In the genomic region with DNA sequence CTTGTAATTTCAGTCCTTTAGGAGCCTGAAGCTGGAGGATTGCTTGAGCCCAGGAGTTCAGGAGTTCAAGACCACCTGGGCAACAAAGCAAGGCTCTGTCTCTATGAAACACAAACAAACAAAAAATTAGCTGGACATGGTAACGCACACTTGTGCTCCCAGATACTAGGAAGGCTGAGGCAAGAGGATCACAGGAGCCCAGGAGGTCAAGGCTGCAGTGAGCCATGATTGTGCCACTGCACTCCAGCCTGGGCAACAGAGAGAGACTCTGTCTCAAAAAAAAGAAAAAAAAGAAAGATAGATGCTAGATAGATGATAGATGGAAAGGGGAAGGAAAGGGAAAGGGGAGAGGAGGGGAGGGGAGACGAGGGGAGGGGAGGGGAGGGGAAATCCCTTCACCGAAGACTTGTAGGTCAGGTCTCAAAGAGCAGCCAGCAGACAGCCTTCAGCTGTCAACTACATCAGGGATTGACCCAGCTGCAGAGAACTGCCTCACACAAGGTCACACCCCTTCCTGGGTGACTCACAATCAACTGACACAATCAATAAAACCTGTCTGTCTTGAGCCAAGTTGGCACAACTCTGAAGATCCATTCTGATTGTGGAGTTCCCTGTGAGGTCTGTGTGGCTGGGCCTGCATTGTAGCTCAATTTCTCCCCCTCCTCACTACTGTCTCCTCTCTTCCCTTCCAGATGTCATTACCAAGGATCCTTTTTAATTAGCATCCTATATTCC, we compare ENCODE assay signal across 12 cellular contexts.
DNase-seq lines count a peak whose midpoint lies in the region; ATAC-seq, FAIRE-seq and TF ChIP-seq lines count a peak whose summit lies in the region.
"Had no signal": no experiment of that assay in that cellular context is flagged by ENCODE, and none has a peak within 500 bp of the region (broad histone marks: within the 10 kb centered on the region; RNA-seq: fewer than 3 reads in every experiment).

No MANE protein-coding gene starts in this region.

- DNase-seq in DND-41 (no peak), NCI-H146 (lab: John Stamatoyannopoulos, UW) (peak; percentile 81), endothelial cell of umbilical vein (ENCODE audit: low read depth, low spot score) (peak; percentile 28), non-pigmented ciliary epithelial cell (ENCODE audit: low read depth) (peak; percentile 9), NCI-H1694 (lab: John Stamatoyannopoulos, UW) (no peak), occipital lobe (lab: John Stamatoyannopoulos, UW) (no peak), hippocampal formation (lab: John Stamatoyannopoulos, UW) (no peak)
- DNase-seq in activated CD4-positive, CD25-positive, alpha-beta regulatory T cell treated with anti-CD3 and anti-CD28 coated beads, Interleukin-2, amount 50 U/mL, for 72 hours, result no peak
- DNase-seq: effector CD4-positive, alpha-beta T cell; T-helper 17 cell; upper lobe of left lung had no signal

- H3K27me3 ChIP-seq in DND-41 (ENCODE audit: insufficient read depth, low read length, poor library complexity) (no peaks in the 10 kb centered on the region), endothelial cell of umbilical vein (ENCODE audit: control insufficient read depth in 2 of 2, insufficient read depth in 2 of 2, low read length in 2 of 2) (no peaks in the 10 kb centered on the region)
- H3K27me3 ChIP-seq: upper lobe of left lung had no signal

- H3K4me3 ChIP-seq in DND-41 (ENCODE audit: low read depth in 1 of 2, low read length in 2 of 2), result no peak overlapping the region
- H3K4me3 ChIP-seq in endothelial cell of umbilical vein (replicated peaks in 1 of 3; ENCODE audit: insufficient read depth in 1 of 3, low read depth in 1 of 3, low read length in 3 of 3), result no peak overlapping the region
- H3K4me3 ChIP-seq: upper lobe of left lung had no signal

- H3K9me3 ChIP-seq in DND-41 (ENCODE audit: insufficient read depth, low read length, severe bottlenecking), result no peaks in the 10 kb centered on the region
- no peaks in the 10 kb centered on the region for H3K9me3 ChIP-seq in endothelial cell of umbilical vein (replicated peaks; ENCODE audit: control insufficient read depth, insufficient read depth, low read length)
- H3K9me3 ChIP-seq: upper lobe of left lung had no signal

- POLR2A ChIA-PET in endothelial cell of umbilical vein (lab: Charles Lee), result no interaction called here

- TF ChIP-seq CTCF in DND-41 (IDR thresholded peaks at IDR 0.05; ENCODE audit: borderline replicate concordance, extremely low read depth, low read length, poor library complexity, severe bottlenecking), result no peak
- no peak for TF ChIP-seq CTCF in endothelial cell of umbilical vein (IDR thresholded peaks at IDR 0.05; ENCODE audit: extremely low read depth in 1 of 2, insufficient read depth in 1 of 2, low read depth in 1 of 2, low read length in 2 of 2)

- TF ChIP-seq POLR2A in endothelial cell of umbilical vein (IDR thresholded peaks at IDR 0.05; ENCODE audit: low read depth, low read length), result no peak

- H4K20me1 ChIP-seq in DND-41 (ENCODE audit: insufficient read depth, low read length) (no peaks in the 10 kb centered on the region), endothelial cell of umbilical vein (replicated peaks; ENCODE audit: control insufficient read depth, extremely low read depth, insufficient read depth, low read length) (no peaks in the 10 kb centered on the region)

- H3K4me1 ChIP-seq in DND-41 (ENCODE audit: insufficient read depth, low read length) (no peaks in the 10 kb centered on the region), endothelial cell of umbilical vein (ENCODE audit: control insufficient read depth, extremely low read depth, insufficient read depth, low read length) (no peaks in the 10 kb centered on the region)
- H3K4me1 ChIP-seq: upper lobe of left lung had no signal

- no TSS peak for BruUV-seq in endothelial cell of umbilical vein (replicated peaks; lab: Mats Ljungman, UMichigan)

- no peak overlapping the region for H3K27ac ChIP-seq in DND-41 (ENCODE audit: low read length)
- no peak overlapping the region for H3K27ac ChIP-seq in endothelial cell of umbilical vein (ENCODE audit: insufficient read depth, low read depth, low read length)
- H3K27ac ChIP-seq: upper lobe of left lung had no signal

- CTCF ChIA-PET in endothelial cell of umbilical vein (lab: Charles Lee), result interaction anchor here (1.3 kb wide), 1 partner anchor 40 kb away, joined by 3 read pairs; no protein-coding TSS in a partner anchor

- ATAC-seq in DND-41 (ENCODE audit: insufficient read depth, low read depth), result 0 out of 3 replicates have a peak, but pooled peaks have one; percentile 22
- ATAC-seq: T-helper 17 cell had no signal

- no peak overlapping the region for H2AFZ ChIP-seq in DND-41 (ENCODE audit: low read depth, low read length)
- H2AFZ ChIP-seq in endothelial cell of umbilical vein (ENCODE audit: low read depth, low read length), result no peak overlapping the region

- intact Hi-C loops in endothelial cell of umbilical vein (cut with micrococcal nuclease), result loop anchor here (10.0 kb wide), 1 partner anchor 158 kb away; no protein-coding TSS in a partner anchor

- dilution Hi-C loops in endothelial cell of umbilical vein (cut with MboI; ENCODE audit: extremely low pct_ligation_motif_present, low sequenced_read_pairs), result no loop called here

- H3K9ac ChIP-seq in DND-41 (ENCODE audit: low read depth, low read length), result no peak overlapping the region
- H3K9ac ChIP-seq in endothelial cell of umbilical vein (replicated peaks; ENCODE audit: extremely low read depth, insufficient read depth, low read length), result no peak overlapping the region

- H3K36me3 ChIP-seq in DND-41 (ENCODE audit: insufficient read depth, low read length), result no peaks in the 10 kb centered on the region
- no peaks in the 10 kb centered on the region for H3K36me3 ChIP-seq in endothelial cell of umbilical vein (ENCODE audit: control insufficient read depth in 2 of 2, extremely low read depth in 1 of 2, insufficient read depth in 2 of 2, low read length in 2 of 2)
- H3K36me3 ChIP-seq: upper lobe of left lung had no signal

- H3K79me2 ChIP-seq in DND-41 (ENCODE audit: insufficient read depth, low read length), result no peaks in the 10 kb centered on the region
- no peaks in the 10 kb centered on the region for H3K79me2 ChIP-seq in endothelial cell of umbilical vein (ENCODE audit: control insufficient read depth, insufficient read depth, low read length)

- H3K4me2 ChIP-seq in DND-41 (ENCODE audit: insufficient read depth, low read length) (no peak overlapping the region), endothelial cell of umbilical vein (ENCODE audit: insufficient read depth, low read length) (no peak overlapping the region)

- FAIRE-seq in endothelial cell of umbilical vein (lab: Jason Lieb, UNC), result peak; percentile 76
- FAIRE-seq: GM19239 had no signal

- H3K9me1 ChIP-seq in endothelial cell of umbilical vein (replicated peaks; ENCODE audit: control insufficient read depth, extremely low read depth, insufficient read depth, low read length), result no peaks in the 10 kb centered on the region

TF ChIP-seq in endothelial cell of umbilical vein, 7 proteins besides CTCF, POLR2A, EP300 and RAD21:
- peak; percentile 53 for TF ChIP-seq FOS (IDR thresholded peaks at IDR 0.05; ENCODE audit: borderline replicate concordance, insufficient read depth, low read length)
- peak; percentile 43 for TF ChIP-seq JUN (IDR thresholded peaks at IDR 0.05; ENCODE audit: borderline replicate concordance, insufficient read depth, insufficient read length, low read depth)
- TF ChIP-seq GATA2 (IDR thresholded peaks at IDR 0.05; ENCODE audit: insufficient read depth, insufficient read length, low read depth, low read length), result peak; percentile 64
- no peak for TF ChIP-seq EZH2 (IDR thresholded peaks at IDR 0.05; ENCODE audit: borderline replicate concordance, low read depth, low read length, severe bottlenecking)
- TF ChIP-seq MYC (IDR thresholded peaks at IDR 0.05; ENCODE audit: low read depth, low read length), result no peak
- TF ChIP-seq POLR2AphosphoS5 (IDR thresholded peaks at IDR 0.05; ENCODE audit: insufficient read depth, low read depth, low read length), result no peak

Comparison
In these comparisons a context has a peak if more than half of its experiments do, and no peak if none do; other contexts are left out.
1. DNase-seq: peak in NCI-H146 (single experiment), endothelial cell of umbilical vein (single experiment) and non-pigmented ciliary epithelial cell (single experiment); none in DND-41 (single experiment), NCI-H1694 (single experiment), occipital lobe (single experiment), hippocampal formation (0 of 2) and activated CD4-positive, CD25-positive, alpha-beta regulatory T cell treated with anti-CD3 and anti-CD28 coated beads, Interleukin-2, amount 50 U/mL, for 72 hours (single experiment).